Comparison of ENCODE assay signal across 1 cellular context in genomic region chr5:173001229-173001841, GRCh38.
TF ChIP-seq lines count a peak whose summit lies in the region.

No MANE protein-coding gene starts in this region.

TF ChIP-seq in SK-N-SH, 30 proteins besides CTCF, POLR2A, EP300 and RAD21 (continued from another document):
- TF ChIP-seq ELF1 (IDR thresholded peaks at IDR 0.05) (no peak), MXI1 (IDR thresholded peaks at IDR 0.05; ENCODE audit: low read depth, low read length) (no peak), TAF1 (IDR thresholded peaks at IDR 0.05; ENCODE audit: borderline replicate concordance, low read depth, low read length) (no peak)
TF ChIP-seq in SK-N-SH: peak in this region for 0.
